30 cellular contexts compared by ENCODE assay signal in the genomic region with DNA sequence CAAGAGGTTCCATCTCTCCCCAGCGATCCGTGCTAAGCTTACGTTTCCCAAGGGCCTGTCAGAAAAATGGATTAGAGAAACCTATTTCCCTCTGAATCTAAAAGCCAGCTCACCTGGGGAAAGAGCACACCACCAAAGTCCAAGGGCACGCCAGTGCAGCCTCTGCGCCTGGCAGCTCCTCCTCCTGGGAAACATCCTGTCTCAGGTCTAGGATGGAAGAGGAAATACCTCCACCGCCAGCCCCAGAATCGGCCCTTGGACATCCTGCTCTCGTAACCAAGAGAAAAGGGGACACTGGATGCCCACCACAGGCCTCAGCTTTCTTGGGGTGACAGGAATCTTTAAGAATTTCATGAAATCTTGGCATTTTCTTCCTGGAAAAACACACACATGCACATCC. TPM values are rescaled to one million over a fixed set of nuclear protein-coding genes. Genes with fewer than 3 reads are reported as not detected.
DNase-seq lines count a peak whose midpoint lies in the region; ATAC-seq and TF ChIP-seq lines count a peak whose summit lies in the region.
"Had no signal": no experiment of that assay in that cellular context is flagged by ENCODE, and none has a peak within 500 bp of the region (broad histone marks: within the 10 kb centered on the region; RNA-seq: fewer than 3 reads in every experiment).

No MANE protein-coding gene starts in this region.

- no peaks in the 10 kb centered on the region for H3K27me3 Mint-ChIP-seq in osteocyte (ENCODE audit: unreplicated experiment)
- H3K27me3 Mint-ChIP-seq: activated CD4-positive, alpha-beta T cell treated with anti-CD3 and anti-CD28 coated beads for 36 hours; brain had no signal

- H3K27me3 ChIP-seq in ACC112 (ENCODE audit: insufficient read depth, low read length) (no peaks in the 10 kb centered on the region), SJCRH30 (no peaks in the 10 kb centered on the region)
- H3K27me3 ChIP-seq: adrenal gland, BE2C, suprapubic skin, upper lobe of left lung had no signal

- peaks cover 41% of the 10 kb centered on the region for H3K4me1 ChIP-seq in ACC112 (ENCODE audit: control insufficient read depth, insufficient read depth, low read length, unreplicated experiment)
- H3K4me1 ChIP-seq in SJCRH30: peaks cover 27% of the 10 kb centered on the region
- H3K4me1 ChIP-seq: A549, adrenal gland, suprapubic skin had no signal

- no peaks in the 10 kb centered on the region for H3K9me3 ChIP-seq in SJCRH30 (replicated peaks)
- H3K9me3 ChIP-seq: A549, adrenal gland, BE2C, suprapubic skin, upper lobe of left lung had no signal

- H3K36me3 Mint-ChIP-seq in osteocyte (ENCODE audit: unreplicated experiment): peaks cover 10% of the 10 kb centered on the region
- H3K36me3 Mint-ChIP-seq: activated naive CD4-positive, alpha-beta T cell treated with anti-CD3 and anti-CD28 coated beads, Interleukin-2, amount 10 ng/mL, durations not matched to agents 7 days and 5 days; CD8-positive, alpha-beta T cell had no signal

- peaks cover 75% of the 10 kb centered on the region for H3K79me2 ChIP-seq in ACC112 (ENCODE audit: control insufficient read depth, insufficient read depth, low read length, unreplicated experiment)

- H3K9me3 Mint-ChIP-seq in osteocyte (ENCODE audit: unreplicated experiment): no peaks in the 10 kb centered on the region
- H3K9me3 Mint-ChIP-seq: activated naive CD4-positive, alpha-beta T cell treated with anti-CD3 and anti-CD28 coated beads, Interleukin-2, amount 10 ng/mL, durations not matched to agents 7 days and 5 days; brain; CD8-positive, alpha-beta T cell had no signal

- H3K27ac ChIP-seq in ACC112 (ENCODE audit: low read depth, low read length) (peak overlapping the region; percentile 90), SJCRH30 (peak overlapping the region; percentile 19; the same call in 1 of the 2 replicates), epithelial cell of prostate (peak overlapping the region; percentile 66)
- H3K27ac ChIP-seq: A549, adrenal gland, KMS-11, suprapubic skin, upper lobe of left lung, VCaP had no signal

- TF ChIP-seq CTCF in osteocyte (IDR thresholded peaks at IDR 0.05): no peak

- H3K4me1 Mint-ChIP-seq in osteocyte (ENCODE audit: unreplicated experiment): peaks cover 43% of the 10 kb centered on the region
- H3K4me1 Mint-ChIP-seq: activated CD4-positive, alpha-beta T cell treated with anti-CD3 and anti-CD28 coated beads for 36 hours; activated naive CD4-positive, alpha-beta T cell treated with anti-CD3 and anti-CD28 coated beads, Interleukin-2, amount 10 ng/mL, durations not matched to agents 7 days and 5 days; naive thymus-derived CD8-positive, alpha-beta T cell had no signal

- no peak for ATAC-seq in GM19455 (IDR thresholded peaks at IDR 0.05; ENCODE audit: unreplicated experiment)
- ATAC-seq: A549; activated CD4-positive, alpha-beta T cell treated with anti-CD3 and anti-CD28 coated beads for 36 hours; activated CD8-positive, alpha-beta T cell treated with anti-CD3 and anti-CD28 coated beads, Interleukin-2, amount 10 ng/mL, durations not matched to agents 7 days and 5 days; CD8-positive, alpha-beta T cell; naive thymus-derived CD8-positive, alpha-beta T cell had no signal

- H3K27ac Mint-ChIP-seq in osteocyte (ENCODE audit: unreplicated experiment): peak overlapping the region; percentile 91
- H3K27ac Mint-ChIP-seq: activated CD4-positive, alpha-beta T cell treated with anti-CD3 and anti-CD28 coated beads for 36 hours; activated CD8-positive, alpha-beta T cell treated with anti-CD3 and anti-CD28 coated beads, Interleukin-2, amount 10 ng/mL, durations not matched to agents 7 days and 5 days; activated naive CD4-positive, alpha-beta T cell treated with anti-CD3 and anti-CD28 coated beads, Interleukin-2, amount 10 ng/mL, durations not matched to agents 7 days and 5 days; CD8-positive, alpha-beta T cell had no signal

- DNase-seq in SJCRH30 (no peak), epithelial cell of prostate (ENCODE audit: low read depth, low spot score) (no peak), osteocyte (ENCODE audit: extremely low spot score, unreplicated experiment) (no peak), GM19238 (ENCODE audit: insufficient read length, low spot score) (no peak), globus pallidus (ENCODE audit: low spot score) (no peak)
- DNase-seq in activated CD4-positive, alpha-beta T cell treated with anti-CD3 and anti-CD28 coated beads, Interleukin-2, amount 50 U/mL, for 4 hours: no peak
- DNase-seq: activated CD4-positive, alpha-beta T cell treated with anti-CD3 and anti-CD28 coated beads for 36 hours; activated CD8-positive, alpha-beta T cell treated with anti-CD3 and anti-CD28 coated beads, Interleukin-2, amount 10 ng/mL, durations not matched to agents 7 days and 5 days; activated naive CD4-positive, alpha-beta T cell treated with anti-CD3 and anti-CD28 coated beads, Interleukin-2, amount 10 ng/mL, durations not matched to agents 7 days and 5 days; BE2C; CD8-positive, alpha-beta T cell; midbrain; naive thymus-derived CD8-positive, alpha-beta T cell; NCI-H2081; NCI-H345; NCI-H69; nucleus accumbens; SHP77; stimulated activated naive CD4-positive, alpha-beta T cell; T-helper 9 cell had no signal

- no peak overlapping the region for H3K4me3 Mint-ChIP-seq in osteocyte (ENCODE audit: unreplicated experiment)
- H3K4me3 Mint-ChIP-seq: activated CD4-positive, alpha-beta T cell treated with anti-CD3 and anti-CD28 coated beads for 36 hours; activated CD8-positive, alpha-beta T cell treated with anti-CD3 and anti-CD28 coated beads, Interleukin-2, amount 10 ng/mL, durations not matched to agents 7 days and 5 days; activated naive CD4-positive, alpha-beta T cell treated with anti-CD3 and anti-CD28 coated beads, Interleukin-2, amount 10 ng/mL, durations not matched to agents 7 days and 5 days; brain; CD8-positive, alpha-beta T cell; naive thymus-derived CD8-positive, alpha-beta T cell had no signal

- H3K36me3 ChIP-seq in ACC112 (ENCODE audit: insufficient read depth, low read length): peaks cover 8% of the 10 kb centered on the region; the same call in 1 of the 2 replicates
- H3K36me3 ChIP-seq in SJCRH30: no peaks in the 10 kb centered on the region
- H3K36me3 ChIP-seq: adrenal gland, BE2C, suprapubic skin had no signal

- H2AFZ ChIP-seq in ACC112 (ENCODE audit: low read length, unreplicated experiment): no peak overlapping the region

- no peak overlapping the region for H3K4me3 ChIP-seq in ACC112 (ENCODE audit: low read depth, low read length)
- no peak overlapping the region for H3K4me3 ChIP-seq in SJCRH30
- H3K4me3 ChIP-seq: A549, adrenal gland, skin epidermis, suprapubic skin, upper lobe of left lung had no signal

RNA-seq across cellular contexts. Expression of a gene that starts 18.7 kb away (rescaled TPM):
- 0.12 and 0.15 TPM in 2 replicates for total RNA-seq in SJCRH30 (2014; rRNA removed; shearing (Covaris generic))
- total RNA-seq in osteocyte: 2.5 and 3.6 TPM in 2 replicates

RNA-seq across cellular contexts. Expression of a gene that starts 59.2 kb away (rescaled TPM):
- total RNA-seq in SJCRH30 (2014; rRNA removed; shearing (Covaris generic)): 4.2 and 6.3 TPM in 2 replicates
- 89.9 and 102 TPM in 2 replicates for total RNA-seq in osteocyte

Comparison
In these comparisons a context has a peak if more than half of its experiments do, and no peak if none do; other contexts are left out.
1. H3K27ac ChIP-seq: peak in every context shown above with its lines; median percentile 90 in ACC112; 66 in epithelial cell of prostate; 19 in SJCRH30.
2. RNA of a gene that starts 59.2 kb away (total RNA-seq): 89.9 to 102 TPM in osteocyte; 4.2 to 6.3 TPM in SJCRH30; every median in the first group is over 10 times any median in the second.